In the genomic region with DNA sequence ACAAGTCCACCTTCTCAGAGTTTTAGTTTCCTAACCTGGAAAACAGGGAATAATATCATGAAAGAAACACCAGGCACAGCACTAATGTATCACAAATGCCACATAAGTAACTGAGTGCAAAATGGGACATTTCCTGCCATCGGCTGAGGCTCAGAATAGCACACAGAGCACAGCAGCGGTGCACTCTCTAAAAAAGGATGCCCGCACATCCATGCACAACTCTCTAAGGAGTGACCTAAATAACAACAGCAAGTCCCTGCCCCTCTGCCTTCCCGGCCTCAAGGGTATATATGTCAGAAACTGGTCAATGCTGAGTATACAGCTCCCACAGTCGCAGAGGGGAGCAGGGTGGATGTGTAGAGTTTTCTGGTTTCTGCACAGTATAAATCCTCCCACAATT, we compare ENCODE assay signal across 24 cellular contexts.
DNase-seq lines count a peak whose midpoint lies in the region; ATAC-seq, FAIRE-seq and TF ChIP-seq lines count a peak whose summit lies in the region.
"Had no signal": no experiment of that assay in that cellular context is flagged by ENCODE, and none has a peak within 500 bp of the region (broad histone marks: within the 10 kb centered on the region; RNA-seq: fewer than 3 reads in every experiment).

No MANE protein-coding gene starts in this region.

- H3K18ac ChIP-seq in H1 (ENCODE audit: extremely low read depth, low read length), result no peak overlapping the region

- H4K5ac ChIP-seq in H1 (ENCODE audit: insufficient read length, low read depth, low read length), result no peak overlapping the region

- FAIRE-seq in H1 (lab: Jason Lieb, UNC), result no peak
- FAIRE-seq: A204.1, D721Med, G401.6, GM12891, GM19239 had no signal

- H2BK20ac ChIP-seq in H1 (ENCODE audit: low read length), result no peak overlapping the region

- no peaks in the 10 kb centered on the region for H3K36me3 ChIP-seq in BLaER1 treated with 17β-estradiol and CSF1 and Interleukin-3, amounts not matched to agents 10 nM and 100 nM
- H3K36me3 ChIP-seq in H1 (ENCODE audit: control insufficient read depth in 2 of 4, insufficient read depth in 4 of 4, low read length in 3 of 4), result no peaks in the 10 kb centered on the region
- H3K36me3 ChIP-seq in aorta (ENCODE audit: control insufficient read depth in 1 of 2, insufficient read depth in 2 of 2, low read length in 1 of 2), result no peaks in the 10 kb centered on the region
- H3K36me3 ChIP-seq: BE2C had no signal

- intact Hi-C loops in aorta (cut with DNase I) (no loop called here), cardiac septum (cut with DNase I) (no loop called here)
- intact Hi-C loops in activated CD4-positive, alpha-beta T cell treated with anti-CD3 and anti-CD28 coated beads for 36 hours (cut with DNase I, micrococcal nuclease), result no loop called here

- H3K4me1 Mint-ChIP-seq in osteocyte (ENCODE audit: unreplicated experiment), result no peaks in the 10 kb centered on the region
- peaks cover 8% of the 10 kb centered on the region for H3K4me1 Mint-ChIP-seq in activated CD4-positive, alpha-beta T cell treated with anti-CD3 and anti-CD28 coated beads for 36 hours
- H3K4me1 Mint-ChIP-seq: CD4-positive, alpha-beta memory T cell; CD4-positive, CD25-positive, alpha-beta regulatory T cell had no signal

- CTCF ChIA-PET in H1 (lab: Charles Lee; ENCODE audit: partially characterized antibody), result interaction anchor here (0.8 to 1.3 kb wide), 3 partner anchors 18 to 70 kb away, joined by 3 to 4 read pairs (median 3); no protein-coding TSS in a partner anchor
- CTCF ChIA-PET in activated CD4-positive, alpha-beta T cell treated with anti-CD3 and anti-CD28 coated beads for 36 hours (lab: Charles Lee), result no interaction called here

- peak overlapping the region in 10 of 11 experiments; percentile 20 to 94 (median 82); a peak in 19 of 22 replicates for H3K4me2 ChIP-seq in BLaER1 treated with 17β-estradiol and CSF1 and Interleukin-3, amounts not matched to agents 10 nM and 100 nM
- H3K4me2 ChIP-seq in H1 (ENCODE audit: insufficient read depth in 1 of 2, low read depth in 2 of 2, low read length in 2 of 2), result no peak overlapping the region

- H3K4me3 ChIP-seq in BLaER1 treated with 17β-estradiol and CSF1 and Interleukin-3, amounts not matched to agents 10 nM and 100 nM, result peak overlapping the region in 2 of 10 experiments; percentile 20 to 32; a peak in 2 of 20 replicates
- H3K4me3 ChIP-seq in H1 (ENCODE audit: extremely low read depth in 1 of 4, insufficient read depth in 2 of 4, low read depth in 3 of 4, low read length in 4 of 4) (no peak overlapping the region), aorta (ENCODE audit: low read length in 2 of 2) (no peak overlapping the region)

- peak; percentile 43 for ATAC-seq in aorta (ENCODE audit: low FRiP score)
- no peak for ATAC-seq in activated CD4-positive, alpha-beta T cell treated with anti-CD3 and anti-CD28 coated beads for 36 hours

- no peak overlapping the region for H2BK12ac ChIP-seq in H1 (ENCODE audit: low read depth, low read length)

- H3K9me3 Mint-ChIP-seq in osteocyte (ENCODE audit: unreplicated experiment), result no peaks in the 10 kb centered on the region
- H3K9me3 Mint-ChIP-seq in activated CD4-positive, alpha-beta T cell treated with anti-CD3 and anti-CD28 coated beads for 36 hours (ENCODE audit: low read depth), result no peaks in the 10 kb centered on the region
- H3K9me3 Mint-ChIP-seq: CD4-positive, CD25-positive, alpha-beta regulatory T cell had no signal

- H3K79me1 ChIP-seq in H1 (ENCODE audit: low read depth, low read length), result no peaks in the 10 kb centered on the region

- H4K8ac ChIP-seq in H1 (ENCODE audit: extremely low read depth, insufficient read depth, low read length), result peak overlapping the region; percentile 29; the same call in 1 of the 2 replicates

- no peaks in the 10 kb centered on the region for H3K36me3 Mint-ChIP-seq in osteocyte (ENCODE audit: unreplicated experiment)
- H3K36me3 Mint-ChIP-seq in activated CD4-positive, alpha-beta T cell treated with anti-CD3 and anti-CD28 coated beads for 36 hours (ENCODE audit: low read depth), result no peaks in the 10 kb centered on the region
- H3K36me3 Mint-ChIP-seq: CD14-positive monocyte; CD4-positive, alpha-beta memory T cell; CD4-positive, CD25-positive, alpha-beta regulatory T cell had no signal

- H3K27ac ChIP-seq in BLaER1 treated with 17β-estradiol and CSF1 and Interleukin-3, amounts not matched to agents 10 nM and 100 nM, result no peak overlapping the region
- no peak overlapping the region for H3K27ac ChIP-seq in H1 (ENCODE audit: low read depth, low read length)
- H3K27ac ChIP-seq in aorta (ENCODE audit: low read depth in 1 of 2, low read length in 2 of 2), result peak overlapping the region in 1 of 2 donors; percentile 26

- DNase-seq in H1 (ENCODE audit: low read depth in 1 of 2, low spot score in 2 of 2), result no peak
- peak; percentile 38 for DNase-seq in osteocyte (ENCODE audit: extremely low spot score, unreplicated experiment)
- DNase-seq in aorta, result no peak
- no peak for DNase-seq in activated CD4-positive, alpha-beta T cell treated with anti-CD3 and anti-CD28 coated beads for 36 hours
- DNase-seq in cardiac septum (ENCODE audit: low spot score), result no peak
- no peak for DNase-seq in NCI-H2227 (lab: John Stamatoyannopoulos, UW; ENCODE audit: unreplicated experiment)
- no peak for DNase-seq in dedifferentiated amniotic fluid mesenchymal stem cell (ENCODE audit: extremely low spot score)
- DNase-seq: 8988T; ACHN; BE2C; C1 segment of cervical spinal cord; Caco-2; Calu3; CD4-positive, alpha-beta memory T cell; CD4-positive, CD25-positive, alpha-beta regulatory T cell; DMS79 treated with DMSO at 0.1 percent for 48 hours; GF-D8 had no signal

- no peak overlapping the region for H3K23ac ChIP-seq in H1 (ENCODE audit: insufficient read length)

- TF ChIP-seq CTCF in H1 (IDR thresholded peaks at IDR 0.05; ENCODE audit: control extremely low read depth in 1 of 3, insufficient read depth in 1 of 3, low read depth in 1 of 3, low read length in 3 of 3) (no peak), osteocyte (IDR thresholded peaks at IDR 0.05) (no peak)

- no peak overlapping the region for H2BK15ac ChIP-seq in H1 (ENCODE audit: low read length)

- no peaks in the 10 kb centered on the region for H4K20me1 ChIP-seq in BLaER1 treated with 17β-estradiol and CSF1 and Interleukin-3, amounts not matched to agents 10 nM and 100 nM
- no peaks in the 10 kb centered on the region for H4K20me1 ChIP-seq in H1 (replicated peaks in 1 of 2; ENCODE audit: control insufficient read depth in 1 of 2, insufficient read depth in 2 of 2, low read length in 2 of 2)

- WGBS in H1 (ENCODE audit: extremely low coverage in 1 of 2, insufficient coverage in 1 of 2, insufficient read length in 1 of 2, insufficient replicate concordance in 2 of 2, low coverage in 1 of 2, low lambda C conversion rate in 2 of 2, missing lambda C conversion rate in 1 of 2), 2 experiments, result 97% methylated on average over 5 of the region's 5 CpGs; no CpG with 5 or more reads in 1 of the 2 experiments
- 21 to 22% methylated on average over 5 of the region's 5 CpGs for WGBS in aorta, 2 donors

- no peak for TF ChIP-seq RAD21 in H1 (IDR thresholded peaks at IDR 0.05 in 1 of 2, conservative IDR thresholded peaks at IDR 0.05 in 1 of 2; ENCODE audit: low read depth in 2 of 2, low read length in 2 of 2)

- H3K27ac Mint-ChIP-seq in osteocyte (ENCODE audit: unreplicated experiment), result no peak overlapping the region
- no peak overlapping the region for H3K27ac Mint-ChIP-seq in activated CD4-positive, alpha-beta T cell treated with anti-CD3 and anti-CD28 coated beads for 36 hours
- H3K27ac Mint-ChIP-seq: CD14-positive monocyte; CD4-positive, alpha-beta memory T cell; CD4-positive, CD25-positive, alpha-beta regulatory T cell had no signal

- no peak overlapping the region for H2AK5ac ChIP-seq in H1 (ENCODE audit: low read depth, low read length)

- H2AFZ ChIP-seq in H1 (ENCODE audit: low read length), result no peak overlapping the region

- no peaks in the 10 kb centered on the region for H3K23me2 ChIP-seq in H1 (ENCODE audit: low read depth, low read length)

- no peak overlapping the region for H3K4me3 Mint-ChIP-seq in osteocyte (ENCODE audit: unreplicated experiment)
- no peak overlapping the region for H3K4me3 Mint-ChIP-seq in activated CD4-positive, alpha-beta T cell treated with anti-CD3 and anti-CD28 coated beads for 36 hours
- H3K4me3 Mint-ChIP-seq: CD14-positive monocyte; CD4-positive, alpha-beta memory T cell; CD4-positive, CD25-positive, alpha-beta regulatory T cell had no signal

- H3K4me1 ChIP-seq in BLaER1 treated with 17β-estradiol and CSF1 and Interleukin-3, amounts not matched to agents 10 nM and 100 nM, result peaks cover 0 to 51% (median 35%) of the 10 kb centered on the region in 10 experiments; a peak in 16 of 20 replicates
- peaks cover 0 to 5% (median under 1%) of the 10 kb centered on the region in 4 experiments; a peak in 4 of 7 replicates for H3K4me1 ChIP-seq in H1 (replicated peaks in 1 of 4; ENCODE audit: control insufficient read depth in 3 of 4, insufficient read depth in 4 of 4, low read length in 3 of 4)
- peaks cover 3 to 6% of the 10 kb centered on the region in 2 donors for H3K4me1 ChIP-seq in aorta (ENCODE audit: control insufficient read depth in 1 of 2, insufficient read depth in 2 of 2, low read length in 2 of 2)
- H3K4me1 ChIP-seq: BE2C, Caco-2 had no signal

- no peak overlapping the region for H4K91ac ChIP-seq in H1 (replicated peaks; ENCODE audit: insufficient read length, low read length)

- H3K4ac ChIP-seq in H1 (replicated peaks; ENCODE audit: insufficient read length, low read depth, low read length), result no peak overlapping the region

- H3K56ac ChIP-seq in H1 (replicated peaks; ENCODE audit: insufficient read length, low read depth, low read length), result no peak overlapping the region

- POLR2A ChIA-PET in H1 (lab: Charles Lee; ENCODE audit: partially characterized antibody), result no interaction called here
- POLR2A ChIA-PET in activated CD4-positive, alpha-beta T cell treated with anti-CD3 and anti-CD28 coated beads for 36 hours (lab: Charles Lee), result no interaction called here

- H3K14ac ChIP-seq in H1 (ENCODE audit: insufficient read length), result no peak overlapping the region

- peak overlapping the region in 4 of 11 experiments; percentile 19 to 44 (median 26); a peak in 4 of 22 replicates for H3K9ac ChIP-seq in BLaER1 treated with 17β-estradiol and CSF1 and Interleukin-3, amounts not matched to agents 10 nM and 100 nM
- H3K9ac ChIP-seq in H1 (replicated peaks in 1 of 4; ENCODE audit: extremely low read depth in 1 of 4, low read depth in 3 of 4, low read length in 3 of 4), result no peak overlapping the region

- H2BK120ac ChIP-seq in H1 (replicated peaks; ENCODE audit: low read depth, low read length), result no peak overlapping the region

- no peak for TF ChIP-seq POLR2A in H1 (IDR thresholded peaks at IDR 0.05; ENCODE audit: control extremely low read depth in 1 of 2, low read depth in 2 of 2, low read length in 2 of 2)

- TF ChIP-seq EP300 in H1 (IDR thresholded peaks at IDR 0.05; ENCODE audit: borderline replicate concordance in 1 of 2, low read depth in 2 of 2, low read length in 2 of 2), result no peak

- H3K9me3 ChIP-seq in BLaER1 treated with 17β-estradiol and CSF1 and Interleukin-3, amounts not matched to agents 10 nM and 100 nM (replicated peaks in 1 of 11), result peaks cover 0 to 5% (median 0%) of the 10 kb centered on the region in 11 experiments; a peak in 1 of 22 replicates
- H3K9me3 ChIP-seq in H1 (ENCODE audit: insufficient read depth in 2 of 2, low read depth in 1 of 2, low read length in 1 of 2) (no peaks in the 10 kb centered on the region), aorta (ENCODE audit: control insufficient read depth, low read length) (no peaks in the 10 kb centered on the region)
- H3K9me3 ChIP-seq: BE2C, Caco-2 had no signal

- peaks cover 19% of the 10 kb centered on the region for H3K27me3 Mint-ChIP-seq in osteocyte (ENCODE audit: unreplicated experiment)
- H3K27me3 Mint-ChIP-seq in activated CD4-positive, alpha-beta T cell treated with anti-CD3 and anti-CD28 coated beads for 36 hours, result peaks cover 15% of the 10 kb centered on the region

- no peaks in the 10 kb centered on the region; a peak in 1 of 4 replicates for H3K79me2 ChIP-seq in H1 (ENCODE audit: control insufficient read depth in 1 of 2, insufficient read depth in 2 of 2, low read length in 2 of 2)

- H2BK5ac ChIP-seq in H1 (ENCODE audit: low read depth, low read length), result no peak overlapping the region

- peaks cover 0 to 14% (median 0%) of the 10 kb centered on the region in 11 experiments; a peak in 2 of 22 replicates for H3K27me3 ChIP-seq in BLaER1 treated with 17β-estradiol and CSF1 and Interleukin-3, amounts not matched to agents 10 nM and 100 nM
- H3K27me3 ChIP-seq in H1 (replicated peaks in 1 of 4; ENCODE audit: control insufficient read depth in 3 of 4, extremely low read depth in 1 of 4, insufficient read depth in 3 of 4, low read length in 3 of 4) (no peaks in the 10 kb centered on the region; a peak in 1 of 7 replicates), aorta (ENCODE audit: control insufficient read depth in 1 of 2, insufficient read depth in 2 of 2, low read length in 1 of 2) (no peaks in the 10 kb centered on the region)

Comparison
In these comparisons a context has a peak if more than half of its experiments do, and no peak if none do; other contexts are left out.
1. H3K4me2 ChIP-seq: peak in BLaER1 treated with 17β-estradiol and CSF1 and Interleukin-3, amounts not matched to agents 10 nM and 100 nM (10 of 11); none in H1 (0 of 2).